21 cellular contexts compared by ENCODE assay signal in genomic region chr2:218311908-218312756, GRCh38. TPM values are rescaled to one million over a fixed set of nuclear protein-coding genes. Genes with fewer than 3 reads are reported as not detected.
DNase-seq lines count a peak whose midpoint lies in the region; ATAC-seq and TF ChIP-seq lines count a peak whose summit lies in the region.
"Had no signal": no experiment of that assay in that cellular context is flagged by ENCODE, and none has a peak within 500 bp of the region (broad histone marks: within the 10 kb centered on the region; RNA-seq: fewer than 3 reads in every experiment).

No MANE protein-coding gene starts in this region.

- H3K4me3 ChIP-seq in duodenal mucosa (ENCODE audit: low read depth in 1 of 2, low read length in 2 of 2) (no peak overlapping the region), mucosa of rectum (ENCODE audit: low read length in 2 of 2) (peak overlapping the region in 1 of 2 donors; percentile 26), upper lobe of left lung (no peak overlapping the region)
- H3K4me3 ChIP-seq: BLaER1 treated with 17β-estradiol and CSF1 and Interleukin-3, amounts not matched to agents 10 nM and 100 nM; gastroesophageal sphincter; ovary had no signal

- H3K36me3 ChIP-seq in duodenal mucosa (ENCODE audit: control insufficient read depth in 1 of 2, insufficient read depth in 2 of 2, low read length in 2 of 2) (no peaks in the 10 kb centered on the region), mucosa of rectum (ENCODE audit: control insufficient read depth in 2 of 2, insufficient read depth in 2 of 2, low read length in 2 of 2) (no peaks in the 10 kb centered on the region), upper lobe of left lung (no peaks in the 10 kb centered on the region)
- H3K36me3 ChIP-seq: BLaER1 treated with 17β-estradiol and CSF1 and Interleukin-3, amounts not matched to agents 10 nM and 100 nM; gastroesophageal sphincter; ovary had no signal

- peaks cover 5% of the 10 kb centered on the region for H3K36me3 Mint-ChIP-seq in activated naive CD4-positive, alpha-beta T cell treated with anti-CD3 and anti-CD28 coated beads, Interleukin-2, amount 10 ng/mL, durations not matched to agents 7 days and 5 days
- no peaks in the 10 kb centered on the region for H3K36me3 Mint-ChIP-seq in activated naive CD4-positive, alpha-beta T cell treated with anti-CD3 and anti-CD28 coated beads, Interleukin-2, amount 50 U/mL, for 72 hours
- H3K36me3 Mint-ChIP-seq: stimulated activated memory B cell treated with anti-CD40 and anti-IgM and Interleukin-4, amounts not matched to agents 10 μg/mL and 1 μg/mL and 100 μg/mL, for 72 hours had no signal

- no peaks in the 10 kb centered on the region for H3K9me3 Mint-ChIP-seq in activated naive CD4-positive, alpha-beta T cell treated with anti-CD3 and anti-CD28 coated beads, Interleukin-2, amount 10 ng/mL, durations not matched to agents 7 days and 5 days
- no peaks in the 10 kb centered on the region for H3K9me3 Mint-ChIP-seq in activated naive CD4-positive, alpha-beta T cell treated with anti-CD3 and anti-CD28 coated beads, Interleukin-2, amount 50 U/mL, for 72 hours
- H3K9me3 Mint-ChIP-seq: stimulated activated memory B cell treated with anti-CD40 and anti-IgM and Interleukin-4, amounts not matched to agents 10 μg/mL and 1 μg/mL and 100 μg/mL, for 72 hours; T-helper 1 cell treated with Interleukin-12 subunit alpha and Interleukin-12 subunit beta and Interleukin-4 antibody, amounts not matched to agents 30 μg/mL and 1 μg/mL, for 36 hours had no signal

- TF ChIP-seq CTCF in upper lobe of left lung (IDR thresholded peaks at IDR 0.05) = no peak

- H3K9me3 ChIP-seq in duodenal mucosa (ENCODE audit: control insufficient read depth in 1 of 2, low read length in 2 of 2) = no peaks in the 10 kb centered on the region
- no peaks in the 10 kb centered on the region for H3K9me3 ChIP-seq in mucosa of rectum (ENCODE audit: control insufficient read depth in 2 of 2, low read length in 2 of 2)
- H3K9me3 ChIP-seq in upper lobe of left lung = no peaks in the 10 kb centered on the region
- H3K9me3 ChIP-seq: BLaER1 treated with 17β-estradiol and CSF1 and Interleukin-3, amounts not matched to agents 10 nM and 100 nM; gastroesophageal sphincter; ovary had no signal

- TF ChIP-seq POLR2A in upper lobe of left lung (IDR thresholded peaks at IDR 0.05) = no peak

- H3K27ac ChIP-seq in duodenal mucosa (ENCODE audit: low read depth, low read length) (peak overlapping the region; percentile 55), mucosa of rectum (ENCODE audit: low read depth in 2 of 2, low read length in 2 of 2) (peak overlapping the region; percentile 87 to 89), upper lobe of left lung (peak overlapping the region in 3 of 4 donors; percentile 55 to 79 (median 76))
- H3K27ac ChIP-seq: BLaER1 treated with 17β-estradiol and CSF1 and Interleukin-3, amounts not matched to agents 10 nM and 100 nM; gastroesophageal sphincter; ovary had no signal

- no peak for TF ChIP-seq EP300 in upper lobe of left lung (IDR thresholded peaks at IDR 0.05)

- peaks cover 16 to 17% of the 10 kb centered on the region in 2 donors for H3K4me1 ChIP-seq in duodenal mucosa (ENCODE audit: control insufficient read depth in 1 of 2, insufficient read depth in 2 of 2, low read length in 2 of 2)
- H3K4me1 ChIP-seq in mucosa of rectum (ENCODE audit: control insufficient read depth in 2 of 2, insufficient read depth in 2 of 2, low read length in 2 of 2) = peaks cover 6 to 33% of the 10 kb centered on the region in 2 donors
- H3K4me1 ChIP-seq in upper lobe of left lung = peaks cover 4 to 23% (median 11%) of the 10 kb centered on the region in 4 donors
- H3K4me1 ChIP-seq: gastroesophageal sphincter had no signal

- no peak for ATAC-seq in activated naive CD4-positive, alpha-beta T cell treated with anti-CD3 and anti-CD28 coated beads, Interleukin-2, amount 50 U/mL, for 72 hours
- ATAC-seq in upper lobe of left lung (ENCODE audit: low FRiP score in 2 of 2) = no peak
- ATAC-seq in HG03565 (IDR thresholded peaks at IDR 0.05; ENCODE audit: unreplicated experiment) = no peak
- ATAC-seq: activated CD4-positive, CD25-positive, alpha-beta regulatory T cell treated with anti-CD3 and anti-CD28 coated beads, Interleukin-2, amount 50 U/mL, for 24 hours; gastroesophageal sphincter; Right ventricle myocardium inferior; stimulated activated memory B cell treated with anti-CD40 and anti-IgM and Interleukin-4, amounts not matched to agents 10 μg/mL and 1 μg/mL and 100 μg/mL, for 72 hours had no signal

- H3K27me3 ChIP-seq in duodenal mucosa (ENCODE audit: control insufficient read depth in 1 of 2, insufficient read depth in 2 of 2, low read length in 2 of 2) = no peaks in the 10 kb centered on the region
- no peaks in the 10 kb centered on the region for H3K27me3 ChIP-seq in mucosa of rectum (ENCODE audit: control insufficient read depth in 2 of 2, insufficient read depth in 2 of 2, low read length in 2 of 2)
- no peaks in the 10 kb centered on the region for H3K27me3 ChIP-seq in upper lobe of left lung
- H3K27me3 ChIP-seq: BLaER1 treated with 17β-estradiol and CSF1 and Interleukin-3, amounts not matched to agents 10 nM and 100 nM; gastroesophageal sphincter; ovary had no signal

- H3K27ac Mint-ChIP-seq in activated naive CD4-positive, alpha-beta T cell treated with anti-CD3 and anti-CD28 coated beads, Interleukin-2, amount 10 ng/mL, durations not matched to agents 7 days and 5 days = peak overlapping the region; percentile 68
- no peak overlapping the region for H3K27ac Mint-ChIP-seq in activated naive CD4-positive, alpha-beta T cell treated with anti-CD3 and anti-CD28 coated beads, Interleukin-2, amount 50 U/mL, for 72 hours
- H3K27ac Mint-ChIP-seq: stimulated activated memory B cell treated with anti-CD40 and anti-IgM and Interleukin-4, amounts not matched to agents 10 μg/mL and 1 μg/mL and 100 μg/mL, for 72 hours; T-helper 1 cell treated with Interleukin-12 subunit alpha and Interleukin-12 subunit beta and Interleukin-4 antibody, amounts not matched to agents 30 μg/mL and 1 μg/mL, for 36 hours had no signal

- 58 to 70% methylated on average over 5 to 8 of the region's 8 CpGs for WGBS in upper lobe of left lung, 2 donors

- DNase-seq in activated naive CD4-positive, alpha-beta T cell treated with anti-CD3 and anti-CD28 coated beads, Interleukin-2, amount 10 ng/mL, durations not matched to agents 7 days and 5 days = no peak
- DNase-seq in activated naive CD4-positive, alpha-beta T cell treated with anti-CD3 and anti-CD28 coated beads, Interleukin-2, amount 50 U/mL, for 72 hours (ENCODE audit: low spot score in 2 of 2) = no peak
- no peak for DNase-seq in upper lobe of left lung
- DNase-seq in NCI-H1105 treated with DMSO at 0.1 percent for 48 hours (lab: John Stamatoyannopoulos, UW) = no peak
- no peak for DNase-seq in GOT3 (lab: John Stamatoyannopoulos, UW)
- DNase-seq: activated gamma-delta T cell treated with Interleukin-2 at 50 U/mL for 16 hours, EL, Kasumi-1, NCI-H1436, ovary had no signal

- H3K4me3 Mint-ChIP-seq in activated naive CD4-positive, alpha-beta T cell treated with anti-CD3 and anti-CD28 coated beads, Interleukin-2, amount 10 ng/mL, durations not matched to agents 7 days and 5 days = no peak overlapping the region
- H3K4me3 Mint-ChIP-seq: stimulated activated memory B cell treated with anti-CD40 and anti-IgM and Interleukin-4, amounts not matched to agents 10 μg/mL and 1 μg/mL and 100 μg/mL, for 72 hours; T-helper 1 cell treated with Interleukin-12 subunit alpha and Interleukin-12 subunit beta and Interleukin-4 antibody, amounts not matched to agents 30 μg/mL and 1 μg/mL, for 36 hours had no signal

- peaks cover 27% of the 10 kb centered on the region for H3K4me1 Mint-ChIP-seq in activated naive CD4-positive, alpha-beta T cell treated with anti-CD3 and anti-CD28 coated beads, Interleukin-2, amount 10 ng/mL, durations not matched to agents 7 days and 5 days

- CTCF ChIA-PET in activated naive CD4-positive, alpha-beta T cell treated with anti-CD3 and anti-CD28 coated beads, Interleukin-2, amount 10 ng/mL, durations not matched to agents 7 days and 5 days (lab: Charles Lee) = no interaction called here

- peak overlapping the region in 1 of 2 donors; percentile 18 for H3K9ac ChIP-seq in duodenal mucosa (ENCODE audit: low read depth in 1 of 2, low read length in 2 of 2)
- no peak overlapping the region for H3K9ac ChIP-seq in mucosa of rectum (ENCODE audit: low read depth in 1 of 2, low read length in 2 of 2)
- H3K9ac ChIP-seq: BLaER1 treated with 17β-estradiol and CSF1 and Interleukin-3, amounts not matched to agents 10 nM and 100 nM had no signal

- H3K27me3 Mint-ChIP-seq in activated naive CD4-positive, alpha-beta T cell treated with anti-CD3 and anti-CD28 coated beads, Interleukin-2, amount 10 ng/mL, durations not matched to agents 7 days and 5 days = peaks cover 14% of the 10 kb centered on the region
- H3K27me3 Mint-ChIP-seq: stimulated activated memory B cell treated with anti-CD40 and anti-IgM and Interleukin-4, amounts not matched to agents 10 μg/mL and 1 μg/mL and 100 μg/mL, for 72 hours had no signal

RNA-seq across cellular contexts. Expression of gene TMBIM1, which starts 19.8 kb away (rescaled TPM):
- 10 to 100 TPM; 46.1 to 47.5 TPM for total RNA-seq in activated naive CD4-positive, alpha-beta T cell treated with anti-CD3 and anti-CD28 coated beads, Interleukin-2, amount 50 U/mL, for 72 hours
- 100 to 1,000 TPM; 112 to 359 (median 236) TPM for total RNA-seq in upper lobe of left lung

RNA-seq across cellular contexts. Expression of gene PNKD, which starts 41.8 kb away (rescaled TPM):
- 10 to 100 TPM; 25.1 to 30.4 TPM for total RNA-seq in activated naive CD4-positive, alpha-beta T cell treated with anti-CD3 and anti-CD28 coated beads, Interleukin-2, amount 50 U/mL, for 72 hours
- total RNA-seq in upper lobe of left lung = 100 to 1,000 TPM in 2 of 6 donors, 10 to 100 TPM in 4; 69.8 to 153 (median 87.2) TPM

RNA-seq across cellular contexts. Expression of gene AAMP, which starts 42.2 kb away (rescaled TPM):
- 10 to 100 TPM; 67.7 to 68.4 TPM for total RNA-seq in activated naive CD4-positive, alpha-beta T cell treated with anti-CD3 and anti-CD28 coated beads, Interleukin-2, amount 50 U/mL, for 72 hours
- 100 to 1,000 TPM in 4 of 6 donors, 10 to 100 TPM in 2; 67.1 to 168 (median 118) TPM for total RNA-seq in upper lobe of left lung

RNA-seq across cellular contexts. Expression of gene CATIP, which starts 44.5 kb away (rescaled TPM):
- total RNA-seq in activated naive CD4-positive, alpha-beta T cell treated with anti-CD3 and anti-CD28 coated beads, Interleukin-2, amount 50 U/mL, for 72 hours = not detected
- 1 to 10 TPM in 5 of 6 donors, under 1 TPM in 1; 0.77 to 8.5 (median 4.3) TPM for total RNA-seq in upper lobe of left lung
- total RNA-seq: A172, epithelial cell of proximal tubule, gastroesophageal sphincter, Right ventricle myocardium inferior had no signal

RNA-seq across cellular contexts. Expression of gene GPBAR1, which starts 51.3 kb away (rescaled TPM):
- under 1 TPM; 0.46 to 0.88 TPM for total RNA-seq in activated naive CD4-positive, alpha-beta T cell treated with anti-CD3 and anti-CD28 coated beads, Interleukin-2, amount 50 U/mL, for 72 hours
- 1 to 10 TPM in 5 of 6 donors, under 1 TPM in 1; 0.33 to 6.4 (median 4.1) TPM for total RNA-seq in upper lobe of left lung
- total RNA-seq: A172 had no signal
